Comparison of ENCODE assay signal across 2 cellular contexts in genomic region chr2:202429164-202429980, GRCh38.
A peak's percentile ranks its signal among the peaks of the same experiment; 100 is the strongest.
TF ChIP-seq lines count a peak whose summit lies in the region.

No MANE protein-coding gene starts in this region.

TF ChIP-seq in liver, 16 proteins besides CTCF, POLR2A, EP300 and RAD21:
- peak; percentile 43 for TF ChIP-seq SP1 (IDR thresholded peaks at IDR 0.05)
- no peak for TF ChIP-seq HNF4G (IDR thresholded peaks at IDR 0.05)
- no peak for TF ChIP-seq TAF1 (conservative IDR thresholded peaks at IDR 0.05)
- TF ChIP-seq JUND (IDR thresholded peaks at IDR 0.05): no peak
- TF ChIP-seq MAX (IDR thresholded peaks at IDR 0.05): no peak
- TF ChIP-seq YY1 (IDR thresholded peaks at IDR 0.05): no peak
- TF ChIP-seq GABPA (IDR thresholded peaks at IDR 0.05 in 1 of 2, conservative IDR thresholded peaks at IDR 0.05 in 1 of 2): no peak
- peak in 1 of 2 donors; percentile 19 for TF ChIP-seq RXRA (IDR thresholded peaks at IDR 0.05)
- peak; percentile 66 for TF ChIP-seq NR2F2 (IDR thresholded peaks at IDR 0.05)
- no peak for TF ChIP-seq REST (IDR thresholded peaks at IDR 0.05)
- no peak for TF ChIP-seq FOXA2 (IDR thresholded peaks at IDR 0.05)
- TF ChIP-seq ZBTB33 (IDR thresholded peaks at IDR 0.05): no peak
- TF ChIP-seq ATF3 (IDR thresholded peaks at IDR 0.05): no peak
- no peak for TF ChIP-seq HNF4A (conservative IDR thresholded peaks at IDR 0.05)
- no peak for TF ChIP-seq EGR1 (IDR thresholded peaks at IDR 0.05; ENCODE audit: low read depth in 2 of 2)
TF ChIP-seq in liver: peak in this region for 3.

TF ChIP-seq in HepG2, 621 proteins besides CTCF, POLR2A, EP300 and RAD21:
- no peak for TF ChIP-seq ZFX (CRISPR knock-in tag; IDR thresholded peaks at IDR 0.05; ENCODE audit: low read depth)
- no peak for TF ChIP-seq SAFB2 (CRISPR knock-in tag; IDR thresholded peaks at IDR 0.05; ENCODE audit: borderline replicate concordance, low read depth)
- TF ChIP-seq ZNF816 (CRISPR knock-in tag; IDR thresholded peaks at IDR 0.05; ENCODE audit: borderline replicate concordance): no peak
- TF ChIP-seq ZSCAN30 (CRISPR knock-in tag; IDR thresholded peaks at IDR 0.05): no peak
- TF ChIP-seq FLYWCH1 (CRISPR knock-in tag; IDR thresholded peaks at IDR 0.05): no peak
- no peak for TF ChIP-seq E2F2 (CRISPR knock-in tag; IDR thresholded peaks at IDR 0.05; ENCODE audit: borderline replicate concordance)
- TF ChIP-seq MLLT10 (CRISPR knock-in tag; IDR thresholded peaks at IDR 0.05): no peak
- no peak for TF ChIP-seq THAP7 (CRISPR knock-in tag; IDR thresholded peaks at IDR 0.05)
- TF ChIP-seq ZBTB20 (CRISPR knock-in tag; IDR thresholded peaks at IDR 0.05; ENCODE audit: borderline replicate concordance, low read depth): no peak
- no peak for TF ChIP-seq ZNF124 (CRISPR knock-in tag; IDR thresholded peaks at IDR 0.05)
- TF ChIP-seq ZC3H4 (CRISPR knock-in tag; IDR thresholded peaks at IDR 0.05; ENCODE audit: borderline replicate concordance): no peak
- no peak for TF ChIP-seq HES4 (CRISPR knock-in tag; IDR thresholded peaks at IDR 0.05; ENCODE audit: borderline replicate concordance)
- no peak for TF ChIP-seq PBX3 (CRISPR knock-in tag; IDR thresholded peaks at IDR 0.05; ENCODE audit: borderline replicate concordance)
- no peak for TF ChIP-seq ZNF496 (CRISPR knock-in tag; IDR thresholded peaks at IDR 0.05; ENCODE audit: insufficient replicate concordance)
- TF ChIP-seq SOX13 (IDR thresholded peaks at IDR 0.05): no peak
- no peak for TF ChIP-seq SOX13 (CRISPR knock-in tag; conservative IDR thresholded peaks at IDR 0.05 in 1 of 2, IDR thresholded peaks at IDR 0.05 in 1 of 2)
